1 cellular context compared by ENCODE assay signal in genomic region chr11:62025429-62026105, GRCh38.
TF ChIP-seq lines count a peak whose summit lies in the region.

No MANE protein-coding gene starts in this region.

TF ChIP-seq in K562, 482 proteins besides CTCF, POLR2A, EP300 and RAD21 (continued from another document and continues in another):
- TF ChIP-seq ZBTB2 (IDR thresholded peaks at IDR 0.05): peak; percentile 21; the same call in 1 of the 2 replicates
- TF ChIP-seq TAF7 (tag; IDR thresholded peaks at IDR 0.05): no peak
- no peak for TF ChIP-seq PTRF (tag; IDR thresholded peaks at IDR 0.05)
- TF ChIP-seq NR2C2 (CRISPR knock-in tag; IDR thresholded peaks at IDR 0.05): no peak
- TF ChIP-seq NR2C2 (tag; IDR thresholded peaks at IDR 0.05): peak; percentile 81
- no peak for TF ChIP-seq ZNF699 (CRISPR knock-in tag; IDR thresholded peaks at IDR 0.05; ENCODE audit: insufficient replicate concordance)
- no peak for TF ChIP-seq ID3 (CRISPR knock-in tag; IDR thresholded peaks at IDR 0.05)
- TF ChIP-seq ID3 (tag; IDR thresholded peaks at IDR 0.05): peak; percentile 89
- TF ChIP-seq MCM2 (IDR thresholded peaks at IDR 0.05; ENCODE audit: low read depth): no peak
- TF ChIP-seq HDAC2 (IDR thresholded peaks at IDR 0.05): peak; percentile 97
- no peak for TF ChIP-seq KAT2B (IDR thresholded peaks at IDR 0.05; ENCODE audit: low read depth, low read length)
- no peak for TF ChIP-seq ELK1 (CRISPR knock-in tag; IDR thresholded peaks at IDR 0.05)
- TF ChIP-seq ZNF609 (CRISPR knock-in tag; IDR thresholded peaks at IDR 0.05; ENCODE audit: borderline replicate concordance): peak; percentile 60; the same call in 1 of the 2 replicates
- peak; percentile 30; the same call in 1 of the 2 replicates for TF ChIP-seq ADNP (tag; IDR thresholded peaks at IDR 0.05)
- peak; percentile 11 to 47; a peak in 3 of 4 replicates for TF ChIP-seq NRF1 (conservative IDR thresholded peaks at IDR 0.05 in 1 of 2, IDR thresholded peaks at IDR 0.05 in 1 of 2)
- no peak for TF ChIP-seq NELFE (IDR thresholded peaks at IDR 0.05; ENCODE audit: insufficient read depth, insufficient read length)
- peak; percentile 80 for TF ChIP-seq MXI1 (IDR thresholded peaks at IDR 0.05; ENCODE audit: low read depth, low read length)
- TF ChIP-seq SPI1 (IDR thresholded peaks at IDR 0.05; ENCODE audit: borderline replicate concordance, low read depth, low read length): peak; percentile 84
- peak; percentile 86 for TF ChIP-seq SMAD1 (IDR thresholded peaks at IDR 0.05; ENCODE audit: low read depth, low read length, partially characterized antibody)
- TF ChIP-seq EHMT2 (IDR thresholded peaks at IDR 0.05): peak; percentile 85
- TF ChIP-seq DMBX1 (CRISPR knock-in tag; IDR thresholded peaks at IDR 0.05; ENCODE audit: borderline replicate concordance): peak; percentile 21; the same call in 1 of the 2 replicates
- peak; percentile 88 for TF ChIP-seq MEF2D (tag; conservative IDR thresholded peaks at IDR 0.05; ENCODE audit: low read depth)
- TF ChIP-seq ZNF239 (CRISPR knock-in tag; IDR thresholded peaks at IDR 0.05): peak; percentile 51; the same call in 1 of the 2 replicates
- TF ChIP-seq ZNF224 (CRISPR knock-in tag; IDR thresholded peaks at IDR 0.05): peak; percentile 85; the same call in 1 of the 2 replicates
- TF ChIP-seq MITF (IDR thresholded peaks at IDR 0.05): peak; percentile 97
- TF ChIP-seq ZNF445 (CRISPR knock-in tag; IDR thresholded peaks at IDR 0.05; ENCODE audit: low read depth): peak; percentile 0; the same call in 1 of the 2 replicates
- no peak for TF ChIP-seq SMARCA5 (IDR thresholded peaks at IDR 0.05)
- TF ChIP-seq ZNF408 (CRISPR knock-in tag; IDR thresholded peaks at IDR 0.05; ENCODE audit: low read depth): no peak
- peak; percentile 98 for TF ChIP-seq RNF2 (IDR thresholded peaks at IDR 0.05)
- TF ChIP-seq BRD4 (IDR thresholded peaks at IDR 0.05): no peak
- no peak for TF ChIP-seq ZNF133 (CRISPR knock-in tag; IDR thresholded peaks at IDR 0.05)
- peak; percentile 12 for TF ChIP-seq ZFP36 (IDR thresholded peaks at IDR 0.05; ENCODE audit: low read depth, low read length, partially characterized antibody)
- TF ChIP-seq ETV5 (CRISPR knock-in tag; IDR thresholded peaks at IDR 0.05; ENCODE audit: low read depth): peak; percentile 97
- TF ChIP-seq FUS (optimal IDR thresholded peaks at IDR 0.05; ENCODE audit: low read depth, low read length): no peak
- peak; percentile 71 for TF ChIP-seq ZNF316 (IDR thresholded peaks at IDR 0.05)
- peak in 1 of 2 experiments; percentile 90; a peak in 2 of 4 replicates for TF ChIP-seq ZMIZ1 (IDR thresholded peaks at IDR 0.05; ENCODE audit: low read depth in 2 of 2, low read length in 2 of 2)
- no peak for TF ChIP-seq CCAR2 (IDR thresholded peaks at IDR 0.05; ENCODE audit: low read depth, low read length)
- no peak for TF ChIP-seq HDGF (IDR thresholded peaks at IDR 0.05)
- no peak for TF ChIP-seq MED1 (CRISPR knock-in tag; IDR thresholded peaks at IDR 0.05; ENCODE audit: borderline replicate concordance)
- no peak for TF ChIP-seq ZNF561 (CRISPR knock-in tag; conservative IDR thresholded peaks at IDR 0.05)
- peak; percentile 55; the same call in 1 of the 2 replicates for TF ChIP-seq MAFF (IDR thresholded peaks at IDR 0.05; ENCODE audit: low read length)
- no peak for TF ChIP-seq THRB (CRISPR knock-in tag; conservative IDR thresholded peaks at IDR 0.05)
- peak; percentile 97 for TF ChIP-seq ATF7 (IDR thresholded peaks at IDR 0.05)
- no peak for TF ChIP-seq ZNF253 (CRISPR knock-in tag; conservative IDR thresholded peaks at IDR 0.05)
- TF ChIP-seq RBM39 (optimal IDR thresholded peaks at IDR 0.05; ENCODE audit: low read depth, low read length): peak; percentile 25
- no peak for TF ChIP-seq CHAMP1 (IDR thresholded peaks at IDR 0.05)
- no peak for TF ChIP-seq MECOM (CRISPR knock-in tag; IDR thresholded peaks at IDR 0.05)
- peak; percentile 77; the same call in 1 of the 2 replicates for TF ChIP-seq NR1H2 (CRISPR knock-in tag; IDR thresholded peaks at IDR 0.05)
- TF ChIP-seq IFI16 (CRISPR knock-in tag; IDR thresholded peaks at IDR 0.05): no peak
- no peak for TF ChIP-seq ATF2 (CRISPR knock-in tag; IDR thresholded peaks at IDR 0.05)
- TF ChIP-seq RAD51 (IDR thresholded peaks at IDR 0.05; ENCODE audit: borderline replicate concordance, low read depth): peak; percentile 66
- TF ChIP-seq GATAD2A (IDR thresholded peaks at IDR 0.05): peak; percentile 90
- no peak for TF ChIP-seq GTF2F1 (IDR thresholded peaks at IDR 0.05; ENCODE audit: low read depth, low read length)
- TF ChIP-seq SOX6 (IDR thresholded peaks at IDR 0.05): peak; percentile 98
